Comparison of ENCODE assay signal across 8 cellular contexts in genomic region chr3:14431556-14431927, GRCh38. TPM values are rescaled to one million over a fixed set of nuclear protein-coding genes. Genes with fewer than 3 reads are reported as not detected.
DNase-seq lines count a peak whose midpoint lies in the region; ATAC-seq, FAIRE-seq and TF ChIP-seq lines count a peak whose summit lies in the region.

No MANE protein-coding gene starts in this region.

- H3K9me3 ChIP-seq in CD4-positive, CD25-positive, alpha-beta regulatory T cell (ENCODE audit: control insufficient read depth in 2 of 2, low read length in 2 of 2) = no peaks in the 10 kb centered on the region
- H3K9me3 ChIP-seq in vagina = no peaks in the 10 kb centered on the region

- intact Hi-C loops in vagina (cut with DNase I) = no loop called here

- H3K36me3 ChIP-seq in CD4-positive, CD25-positive, alpha-beta regulatory T cell (ENCODE audit: control insufficient read depth, insufficient read depth, low read length) = peaks cover 5% of the 10 kb centered on the region
- no peaks in the 10 kb centered on the region for H3K36me3 ChIP-seq in vagina

- H3K27me3 ChIP-seq in CD4-positive, CD25-positive, alpha-beta regulatory T cell (ENCODE audit: control insufficient read depth, insufficient read depth, low read length) = no peaks in the 10 kb centered on the region
- no peaks in the 10 kb centered on the region for H3K27me3 ChIP-seq in vagina

- peaks cover 93% of the 10 kb centered on the region for H3K4me1 ChIP-seq in CD4-positive, CD25-positive, alpha-beta regulatory T cell (ENCODE audit: control insufficient read depth, insufficient read depth, low read length, poor library complexity, severe bottlenecking)
- H3K4me1 ChIP-seq in vagina = peaks cover 78% of the 10 kb centered on the region

- H3K9me3 Mint-ChIP-seq in CD4-positive, CD25-positive, alpha-beta regulatory T cell = no peaks in the 10 kb centered on the region

- peak in 1 of 3 donors; percentile 26 for DNase-seq in CD4-positive, CD25-positive, alpha-beta regulatory T cell
- peak; percentile 36 to 51 for DNase-seq in activated CD4-positive, alpha-beta T cell treated with anti-CD3 and anti-CD28 coated beads, Interleukin-2, amount 50 U/mL, for 48 hours
- DNase-seq in left lobe of liver (ENCODE audit: low spot score) = no peak
- no peak for DNase-seq in vagina (ENCODE audit: extremely low spot score in 2 of 2)
- no peak for DNase-seq in RCC 7860 (ENCODE audit: low spot score)
- DNase-seq in NCI-H1105 treated with DMSO at 0.1 percent for 48 hours (lab: John Stamatoyannopoulos, UW) = no peak

- peaks cover under 1 to 95% (median 69%) of the 10 kb centered on the region in 4 donors for H3K4me1 Mint-ChIP-seq in CD4-positive, CD25-positive, alpha-beta regulatory T cell

- H3K27ac ChIP-seq in CD4-positive, CD25-positive, alpha-beta regulatory T cell (ENCODE audit: insufficient read depth, low read length, poor library complexity, severe bottlenecking) = peak overlapping the region; percentile 98
- H3K27ac ChIP-seq in vagina = peak overlapping the region; percentile 49

- H3K4me3 Mint-ChIP-seq in CD4-positive, CD25-positive, alpha-beta regulatory T cell = peak overlapping the region; percentile 73 to 89 (median 84)

- FAIRE-seq in RCC 7860 (lab: Jason Lieb, UNC) = no peak

- H3K36me3 Mint-ChIP-seq in CD4-positive, CD25-positive, alpha-beta regulatory T cell = no peaks in the 10 kb centered on the region

- H3K4me3 ChIP-seq in CD4-positive, CD25-positive, alpha-beta regulatory T cell (ENCODE audit: low read depth, low read length) = peak overlapping the region; percentile 54
- no peak overlapping the region for H3K4me3 ChIP-seq in vagina

- TF ChIP-seq CTCF in vagina (IDR thresholded peaks at IDR 0.05) = no peak

- H3K27ac Mint-ChIP-seq in CD4-positive, CD25-positive, alpha-beta regulatory T cell = peak overlapping the region; percentile 98 to 99 (median 99)

- H3K27me3 Mint-ChIP-seq in CD4-positive, CD25-positive, alpha-beta regulatory T cell = no peaks in the 10 kb centered on the region

- no peak for ATAC-seq in CD4-positive, CD25-positive, alpha-beta regulatory T cell (ENCODE audit: low read depth in 2 of 2)
- peak; percentile 10 for ATAC-seq in GM19328 (IDR thresholded peaks at IDR 0.05; ENCODE audit: unreplicated experiment)
- peak; percentile 27 for ATAC-seq in HG03175 (IDR thresholded peaks at IDR 0.05; ENCODE audit: unreplicated experiment)
- peak; percentile 6 for ATAC-seq in left lobe of liver

- no peak for TF ChIP-seq POLR2A in vagina (IDR thresholded peaks at IDR 0.05)

RNA-seq across cellular contexts. Expression of gene SLC6A6, which starts 29.1 kb away (rescaled TPM):
- 73.3 TPM for total RNA-seq in CD4-positive, CD25-positive, alpha-beta regulatory T cell
- 10 to 100 TPM in 1 of 4 donors, 1 to 10 TPM in 3; 6.9 to 12.9 (median 8.2) TPM for polyA plus RNA-seq in CD4-positive, CD25-positive, alpha-beta regulatory T cell
- 3.2 TPM for total RNA-seq in left lobe of liver
- 30.7 TPM for total RNA-seq in vagina

Comparison
In these comparisons a context has a peak if more than half of its experiments do, and no peak if none do; other contexts are left out.
1. ATAC-seq: peak in GM19328 (single experiment), HG03175 (single experiment) and left lobe of liver (single experiment); none in CD4-positive, CD25-positive, alpha-beta regulatory T cell (0 of 2).
2. DNase-seq: peak in activated CD4-positive, alpha-beta T cell treated with anti-CD3 and anti-CD28 coated beads, Interleukin-2, amount 50 U/mL, for 48 hours (2 of 2); none in left lobe of liver (single experiment), vagina (0 of 2), RCC 7860 (single experiment) and NCI-H1105 treated with DMSO at 0.1 percent for 48 hours (single experiment).